ENCODE assay signal across 27 cellular contexts in the genomic region with DNA sequence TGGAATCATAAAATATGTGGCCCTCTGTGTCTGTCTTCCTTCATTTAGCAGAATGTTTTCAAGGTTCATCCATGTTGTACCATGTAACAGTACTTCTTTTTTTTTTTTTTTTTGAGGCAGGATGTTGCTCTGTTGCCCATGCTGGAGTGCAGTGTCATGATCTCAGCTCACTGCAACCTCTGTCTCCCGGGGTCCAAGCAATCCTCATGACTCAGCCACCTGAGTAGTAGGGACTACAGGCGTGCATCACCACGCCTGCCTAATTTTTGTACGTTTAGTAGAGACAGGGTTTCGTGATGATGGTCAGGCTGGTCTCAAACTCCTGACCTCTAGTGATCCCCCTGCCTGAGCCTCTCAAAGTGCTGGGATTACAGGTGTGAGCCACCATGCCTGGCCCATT. TPM values are rescaled to one million over a fixed set of nuclear protein-coding genes. Genes with fewer than 3 reads are reported as not detected.
DNase-seq lines count a peak whose midpoint lies in the region; ATAC-seq and TF ChIP-seq lines count a peak whose summit lies in the region.
"Had no signal": no experiment of that assay in that cellular context is flagged by ENCODE, and none has a peak within 500 bp of the region (broad histone marks: within the 10 kb centered on the region; RNA-seq: fewer than 3 reads in every experiment).

No MANE protein-coding gene starts in this region.

- no peak overlapping the region for H3K23ac ChIP-seq in trophoblast cell (ENCODE audit: low read length)

- H3K4me2 ChIP-seq in trophoblast cell (ENCODE audit: low read length): no peak overlapping the region
- H3K4me2 ChIP-seq: BLaER1 treated with 17β-estradiol and CSF1 and Interleukin-3, amounts not matched to agents 10 nM and 100 nM had no signal

- H4K12ac ChIP-seq in trophoblast cell (ENCODE audit: low read depth, low read length): no peak overlapping the region

- H3K36me3 Mint-ChIP-seq in activated naive CD8-positive, alpha-beta T cell treated with anti-CD3 and anti-CD28 coated beads for 36 hours: peaks cover 18% of the 10 kb centered on the region
- peaks cover 35% of the 10 kb centered on the region for H3K36me3 Mint-ChIP-seq in activated naive CD8-positive, alpha-beta T cell treated with anti-CD3 and anti-CD28 coated beads, Interleukin-2, amount 50 U/mL, for 24 hours (ENCODE audit: low read depth)

- H3K27ac Mint-ChIP-seq in activated naive CD8-positive, alpha-beta T cell treated with anti-CD3 and anti-CD28 coated beads for 36 hours: peak overlapping the region; percentile 34
- H3K27ac Mint-ChIP-seq in activated naive CD8-positive, alpha-beta T cell treated with anti-CD3 and anti-CD28 coated beads, Interleukin-2, amount 50 U/mL, for 24 hours: no peak overlapping the region
- H3K27ac Mint-ChIP-seq: activated naive CD8-positive, alpha-beta T cell; activated T-helper 1 cell treated with anti-CD3 and anti-CD28 coated beads, Interleukin-12 subunit alpha, Interleukin-12 subunit beta, Interleukin-2, Interleukin-4 antibody, amounts not matched to agents 30 ng/mL and 10 ng/mL and 1 ng/mL, durations not matched to agents 14 hours and 24 hours and 36 hours; stimulated activated effector memory CD8-positive, alpha-beta T cell treated with anti-CD3 and anti-CD28 coated beads, Interleukin-12 subunit alpha, Interleukin-12 subunit beta, amount 100 ng/mL, for 72 hours had no signal

- no peak overlapping the region for H2BK120ac ChIP-seq in trophoblast cell (ENCODE audit: insufficient read depth, low read length, poor library complexity)

- H3K79me1 ChIP-seq in trophoblast cell (ENCODE audit: low read length): peaks cover 2% of the 10 kb centered on the region

- no peak overlapping the region for H4K91ac ChIP-seq in trophoblast cell (ENCODE audit: low read depth, low read length)

- in situ Hi-C loops in brain microvascular endothelial cell (cut with HindIII; ENCODE audit: low pct_ligation_motif_present, low sequenced_read_pairs): no loop called here

- no peak for TF ChIP-seq POLR2A in upper lobe of left lung (IDR thresholded peaks at IDR 0.05)

- H3K4me1 ChIP-seq in trophoblast cell (ENCODE audit: control insufficient read depth in 1 of 2, insufficient read depth in 2 of 2, low read length in 2 of 2) (no peaks in the 10 kb centered on the region), upper lobe of left lung (peaks cover 0 to 13% (median 11%) of the 10 kb centered on the region in 4 donors)

- H3K18ac ChIP-seq in trophoblast cell (ENCODE audit: low read length): peak overlapping the region; percentile 65

- peaks cover 37% of the 10 kb centered on the region for H3K36me3 ChIP-seq in brain microvascular endothelial cell (replicated peaks)
- peaks cover 31 to 36% of the 10 kb centered on the region in 2 experiments for H3K36me3 ChIP-seq in trophoblast cell (ENCODE audit: control insufficient read depth in 1 of 2, insufficient read depth in 2 of 2, low read length in 2 of 2)
- peaks cover 10 to 97% (median 35%) of the 10 kb centered on the region in 4 donors for H3K36me3 ChIP-seq in upper lobe of left lung

- no CpG with 5 or more reads among the region's 5 CpGs for WGBS in trophoblast cell (ENCODE audit: extremely low coverage, insufficient coverage, insufficient read length)
- WGBS in upper lobe of left lung, 2 donors: 83 to 86% methylated on average over 4 to 5 of the region's 5 CpGs

- H3K4me3 ChIP-seq in brain microvascular endothelial cell (ENCODE audit: low read depth, low read length) (no peak overlapping the region), trophoblast cell (ENCODE audit: low read depth, low read length) (no peak overlapping the region), upper lobe of left lung (no peak overlapping the region)
- H3K4me3 ChIP-seq: BLaER1 treated with 17β-estradiol and CSF1 and Interleukin-3, amounts not matched to agents 10 nM and 100 nM; spleen; testis; vagina had no signal

- no peaks in the 10 kb centered on the region for H3K27me3 ChIP-seq in brain microvascular endothelial cell (replicated peaks)
- H3K27me3 ChIP-seq in trophoblast cell (ENCODE audit: insufficient read depth, low read length): no peaks in the 10 kb centered on the region
- H3K27me3 ChIP-seq in upper lobe of left lung: no peaks in the 10 kb centered on the region
- H3K27me3 ChIP-seq: BLaER1 treated with 17β-estradiol and CSF1 and Interleukin-3, amounts not matched to agents 10 nM and 100 nM; spleen; testis; vagina had no signal

- ATAC-seq in activated naive CD8-positive, alpha-beta T cell treated with anti-CD3 and anti-CD28 coated beads, Interleukin-2, amount 50 U/mL, for 24 hours: no peak
- ATAC-seq in HG02981 (IDR thresholded peaks at IDR 0.05; ENCODE audit: unreplicated experiment) (no peak), upper lobe of left lung (ENCODE audit: low FRiP score in 2 of 2) (no peak)
- ATAC-seq: left cardiac atrium; stimulated activated effector memory CD8-positive, alpha-beta T cell treated with anti-CD3 and anti-CD28 coated beads, Interleukin-12 subunit alpha, Interleukin-12 subunit beta, amount 100 ng/mL, for 72 hours had no signal

- no peak overlapping the region for H2BK12ac ChIP-seq in trophoblast cell (ENCODE audit: low read length)

- no peak overlapping the region for H3K14ac ChIP-seq in trophoblast cell (ENCODE audit: low read length)

- peaks cover 2% of the 10 kb centered on the region for H3K4me1 Mint-ChIP-seq in activated naive CD8-positive, alpha-beta T cell treated with anti-CD3 and anti-CD28 coated beads for 36 hours
- H3K4me1 Mint-ChIP-seq in activated naive CD8-positive, alpha-beta T cell treated with anti-CD3 and anti-CD28 coated beads, Interleukin-2, amount 50 U/mL, for 24 hours: peaks cover 5% of the 10 kb centered on the region

- H3K9me3 ChIP-seq in trophoblast cell (ENCODE audit: insufficient read depth, low read depth, low read length) (no peaks in the 10 kb centered on the region), upper lobe of left lung (no peaks in the 10 kb centered on the region)
- H3K9me3 ChIP-seq: spleen, testis, vagina had no signal

- no peak for DNase-seq in activated naive CD8-positive, alpha-beta T cell treated with anti-CD3 and anti-CD28 coated beads for 36 hours
- no peak for DNase-seq in activated naive CD8-positive, alpha-beta T cell treated with anti-CD3 and anti-CD28 coated beads, Interleukin-2, amount 50 U/mL, for 24 hours
- DNase-seq in ELR (ENCODE audit: low read depth): peak; percentile 75
- DNase-seq in brain microvascular endothelial cell: peak; percentile 7
- DNase-seq in trophoblast cell: no peak
- no peak for DNase-seq in upper lobe of left lung
- no peak for DNase-seq in kidney glomerular epithelial cell (lab: John Stamatoyannopoulos, UW)
- DNase-seq: ACHN; activated CD4-positive, alpha-beta T cell treated with anti-CD3 and anti-CD28 coated beads for 1 hour; cerebellar nuclear complex; head of caudate nucleus; left cardiac atrium; NCI-H187; NCI-H524 treated with DMSO at 0.1 percent for 48 hours; NK-92 treated with Interleukin-12 subunit alpha and Interleukin-12 subunit beta, amount 100 ng/mL, for 24 hours; retina; SHP77 treated with DMSO at 0.1 percent for 48 hours; spleen; stimulated activated CD4-positive, alpha-beta T cell treated with anti-CD3 and anti-CD28 coated beads, Interleukin-2, amount 100 ng/mL, for 48 hours; SW 1271; testis had no signal

- H4K8ac ChIP-seq in trophoblast cell (ENCODE audit: low read depth, low read length): no peak overlapping the region

- H3K9ac ChIP-seq in trophoblast cell (ENCODE audit: low read length): no peak overlapping the region
- H3K9ac ChIP-seq: BLaER1 treated with 17β-estradiol and CSF1 and Interleukin-3, amounts not matched to agents 10 nM and 100 nM had no signal

- no peak overlapping the region for H3K27ac ChIP-seq in brain microvascular endothelial cell
- no peak overlapping the region for H3K27ac ChIP-seq in trophoblast cell (ENCODE audit: low read depth, low read length)
- no peak overlapping the region for H3K27ac ChIP-seq in upper lobe of left lung
- H3K27ac ChIP-seq: BLaER1 treated with 17β-estradiol and CSF1 and Interleukin-3, amounts not matched to agents 10 nM and 100 nM; spleen; testis; vagina had no signal

- no peak for TF ChIP-seq CTCF in brain microvascular endothelial cell (IDR thresholded peaks at IDR 0.05; ENCODE audit: low read depth, low read length, missing control alignments)
- TF ChIP-seq CTCF in upper lobe of left lung (IDR thresholded peaks at IDR 0.05): no peak

- peaks cover 7% of the 10 kb centered on the region for H3K79me2 ChIP-seq in trophoblast cell (ENCODE audit: control insufficient read depth, insufficient read depth, low read length, poor library complexity)

- H3K9me3 Mint-ChIP-seq in activated naive CD8-positive, alpha-beta T cell treated with anti-CD3 and anti-CD28 coated beads for 36 hours: no peaks in the 10 kb centered on the region
- no peaks in the 10 kb centered on the region for H3K9me3 Mint-ChIP-seq in activated naive CD8-positive, alpha-beta T cell treated with anti-CD3 and anti-CD28 coated beads, Interleukin-2, amount 50 U/mL, for 24 hours
- H3K9me3 Mint-ChIP-seq: activated T-helper 1 cell treated with anti-CD3 and anti-CD28 coated beads, Interleukin-12 subunit alpha, Interleukin-12 subunit beta, Interleukin-2, Interleukin-4 antibody, amounts not matched to agents 30 ng/mL and 10 ng/mL and 1 ng/mL, durations not matched to agents 14 hours and 24 hours and 36 hours; stimulated activated effector memory CD8-positive, alpha-beta T cell treated with anti-CD3 and anti-CD28 coated beads, Interleukin-12 subunit alpha, Interleukin-12 subunit beta, amount 100 ng/mL, for 72 hours had no signal

- no peak for TF ChIP-seq EP300 in upper lobe of left lung (IDR thresholded peaks at IDR 0.05)

- no peak overlapping the region for H3K4me3 Mint-ChIP-seq in activated naive CD8-positive, alpha-beta T cell treated with anti-CD3 and anti-CD28 coated beads for 36 hours
- H3K4me3 Mint-ChIP-seq in activated naive CD8-positive, alpha-beta T cell treated with anti-CD3 and anti-CD28 coated beads, Interleukin-2, amount 50 U/mL, for 24 hours: no peak overlapping the region
- H3K4me3 Mint-ChIP-seq: activated naive CD8-positive, alpha-beta T cell; activated T-helper 1 cell treated with anti-CD3 and anti-CD28 coated beads, Interleukin-12 subunit alpha, Interleukin-12 subunit beta, Interleukin-2, Interleukin-4 antibody, amounts not matched to agents 30 ng/mL and 10 ng/mL and 1 ng/mL, durations not matched to agents 14 hours and 24 hours and 36 hours; stimulated activated effector memory CD8-positive, alpha-beta T cell treated with anti-CD3 and anti-CD28 coated beads, Interleukin-12 subunit alpha, Interleukin-12 subunit beta, amount 100 ng/mL, for 72 hours had no signal

- H2AFZ ChIP-seq in trophoblast cell (ENCODE audit: insufficient read depth, low read length, poor library complexity): no peak overlapping the region

- peak overlapping the region; percentile 46 for H3K4ac ChIP-seq in trophoblast cell (ENCODE audit: low read depth, low read length)

- no peak overlapping the region for H2BK5ac ChIP-seq in trophoblast cell (ENCODE audit: low read depth, low read length, poor library complexity)

- no peak overlapping the region for H2AK5ac ChIP-seq in trophoblast cell (ENCODE audit: low read length)

- no peaks in the 10 kb centered on the region for H3K27me3 Mint-ChIP-seq in activated naive CD8-positive, alpha-beta T cell treated with anti-CD3 and anti-CD28 coated beads for 36 hours
- no peaks in the 10 kb centered on the region for H3K27me3 Mint-ChIP-seq in activated naive CD8-positive, alpha-beta T cell treated with anti-CD3 and anti-CD28 coated beads, Interleukin-2, amount 50 U/mL, for 24 hours
- H3K27me3 Mint-ChIP-seq: activated naive CD8-positive, alpha-beta T cell had no signal

RNA-seq across cellular contexts. Expression of a gene that starts 31.2 kb away (rescaled TPM):
- total RNA-seq in activated naive CD8-positive, alpha-beta T cell treated with anti-CD3 and anti-CD28 coated beads for 36 hours: 10 to 100 TPM; 79.0 to 80.5 TPM
- polyA plus RNA-seq in trophoblast cell (2013): 306 and 327 TPM in 2 replicates
- total RNA-seq in upper lobe of left lung: 100 to 1,000 TPM in 3 of 6 donors, 10 to 100 TPM in 3; 32.5 to 131 (median 109) TPM

RNA-seq across cellular contexts. Expression of a gene that starts 42.5 kb away (rescaled TPM):
- 1 to 10 TPM; 4.0 TPM for total RNA-seq in activated naive CD8-positive, alpha-beta T cell treated with anti-CD3 and anti-CD28 coated beads for 36 hours
- polyA plus RNA-seq in trophoblast cell (2013): 6.0 and 6.3 TPM in 2 replicates
- total RNA-seq in upper lobe of left lung: 10 to 100 TPM in 5 of 6 donors, 1 to 10 TPM in 1; 9.4 to 24.1 (median 13.3) TPM

Comparison
In these comparisons a context has a peak if more than half of its experiments do, and no peak if none do; other contexts are left out.
1. DNase-seq: peak in ELR (single experiment) and brain microvascular endothelial cell (single experiment); none in activated naive CD8-positive, alpha-beta T cell treated with anti-CD3 and anti-CD28 coated beads for 36 hours (single experiment), activated naive CD8-positive, alpha-beta T cell treated with anti-CD3 and anti-CD28 coated beads, Interleukin-2, amount 50 U/mL, for 24 hours (single experiment), trophoblast cell (0 of 2), upper lobe of left lung (0 of 2) and kidney glomerular epithelial cell (single experiment).